1 cellular context compared by ENCODE assay signal in the genomic region with DNA sequence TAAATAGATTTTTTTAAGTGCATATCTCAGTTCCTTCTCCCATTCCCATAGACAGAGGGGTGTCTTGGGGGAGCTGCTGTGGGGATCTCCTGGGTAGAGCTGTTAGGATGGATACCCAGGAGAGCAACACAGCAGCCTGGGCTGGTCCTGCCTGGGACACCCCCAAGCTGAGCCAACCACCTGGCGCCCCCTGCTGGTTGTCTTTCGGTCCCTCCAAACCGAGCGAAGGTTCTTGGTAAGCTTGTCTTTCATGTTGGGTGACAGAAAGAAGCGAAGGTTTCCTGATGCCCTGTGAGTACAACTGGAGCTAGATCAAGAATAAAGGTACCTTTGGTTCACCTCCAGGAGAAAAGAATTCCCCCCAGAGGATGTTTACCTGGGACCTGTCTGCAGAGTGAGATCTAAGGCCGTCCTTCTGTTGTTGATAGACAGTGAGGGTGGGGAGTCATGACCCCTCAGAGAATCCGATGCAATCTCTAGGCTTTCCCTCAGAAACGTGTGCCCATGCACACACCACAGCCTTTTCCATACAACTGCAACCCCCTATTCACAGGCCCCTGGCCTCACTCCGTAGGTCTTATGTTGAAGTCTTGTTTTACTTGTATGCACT.
A peak's percentile ranks its signal among the peaks of the same experiment; 100 is the strongest.
TF ChIP-seq lines count a peak whose summit lies in the region.

No MANE protein-coding gene starts in this region.

TF ChIP-seq in K562, 482 proteins besides CTCF, POLR2A, EP300 and RAD21 (continued from another document and continues in another):
- TF ChIP-seq TBL1XR1 (IDR thresholded peaks at IDR 0.05; ENCODE audit: low read length in 2 of 2): peak in 1 of 2 experiments; percentile 74; a peak in 1 of 4 replicates
- no peak for TF ChIP-seq TBP (optimal IDR thresholded peaks at IDR 0.05; ENCODE audit: low read depth, low read length)
- no peak for TF ChIP-seq E2F3 (CRISPR knock-in tag; IDR thresholded peaks at IDR 0.05)
- no peak for TF ChIP-seq ZKSCAN3 (CRISPR knock-in tag; IDR thresholded peaks at IDR 0.05)
- TF ChIP-seq, protein P1, sequence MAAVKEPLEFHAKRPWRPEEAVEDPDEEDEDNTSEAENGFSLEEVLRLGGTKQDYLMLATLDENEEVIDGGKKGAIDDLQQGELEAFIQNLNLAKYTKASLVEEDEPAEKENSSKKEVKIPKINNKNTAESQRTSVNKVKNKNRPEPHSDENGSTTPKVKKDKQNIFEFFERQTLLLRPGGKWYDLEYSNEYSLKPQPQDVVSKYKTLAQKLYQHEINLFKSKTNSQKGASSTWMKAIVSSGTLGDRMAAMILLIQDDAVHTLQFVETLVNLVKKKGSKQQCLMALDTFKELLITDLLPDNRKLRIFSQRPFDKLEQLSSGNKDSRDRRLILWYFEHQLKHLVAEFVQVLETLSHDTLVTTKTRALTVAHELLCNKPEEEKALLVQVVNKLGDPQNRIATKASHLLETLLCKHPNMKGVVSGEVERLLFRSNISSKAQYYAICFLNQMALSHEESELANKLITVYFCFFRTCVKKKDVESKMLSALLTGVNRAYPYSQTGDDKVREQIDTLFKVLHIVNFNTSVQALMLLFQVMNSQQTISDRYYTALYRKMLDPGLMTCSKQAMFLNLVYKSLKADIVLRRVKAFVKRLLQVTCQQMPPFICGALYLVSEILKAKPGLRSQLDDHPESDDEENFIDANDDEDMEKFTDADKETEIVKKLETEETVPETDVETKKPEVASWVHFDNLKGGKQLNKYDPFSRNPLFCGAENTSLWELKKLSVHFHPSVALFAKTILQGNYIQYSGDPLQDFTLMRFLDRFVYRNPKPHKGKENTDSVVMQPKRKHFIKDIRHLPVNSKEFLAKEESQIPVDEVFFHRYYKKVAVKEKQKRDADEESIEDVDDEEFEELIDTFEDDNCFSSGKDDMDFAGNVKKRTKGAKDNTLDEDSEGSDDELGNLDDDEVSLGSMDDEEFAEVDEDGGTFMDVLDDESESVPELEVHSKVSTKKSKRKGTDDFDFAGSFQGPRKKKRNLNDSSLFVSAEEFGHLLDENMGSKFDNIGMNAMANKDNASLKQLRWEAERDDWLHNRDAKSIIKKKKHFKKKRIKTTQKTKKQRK (IDR thresholded peaks at IDR 0.05; ENCODE audit: borderline replicate concordance, low read depth, low read length): no peak
- TF ChIP-seq, protein P2, sequence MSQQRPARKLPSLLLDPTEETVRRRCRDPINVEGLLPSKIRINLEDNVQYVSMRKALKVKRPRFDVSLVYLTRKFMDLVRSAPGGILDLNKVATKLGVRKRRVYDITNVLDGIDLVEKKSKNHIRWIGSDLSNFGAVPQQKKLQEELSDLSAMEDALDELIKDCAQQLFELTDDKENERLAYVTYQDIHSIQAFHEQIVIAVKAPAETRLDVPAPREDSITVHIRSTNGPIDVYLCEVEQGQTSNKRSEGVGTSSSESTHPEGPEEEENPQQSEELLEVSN (IDR thresholded peaks at IDR 0.05; ENCODE audit: borderline replicate concordance in 1 of 2, extremely low read depth in 1 of 2, insufficient read depth in 1 of 2, insufficient read length in 1 of 2, low read depth in 1 of 2, low read length in 1 of 2, poor library complexity in 1 of 2, severe bottlenecking in 1 of 2): no peak
- no peak for TF ChIP-seq EP400 (IDR thresholded peaks at IDR 0.05)
- no peak for TF ChIP-seq POLR2G (IDR thresholded peaks at IDR 0.05; ENCODE audit: low read depth, low read length)
- no peak for TF ChIP-seq KDM2B (CRISPR knock-in tag; IDR thresholded peaks at IDR 0.05)
- TF ChIP-seq MCM2 (IDR thresholded peaks at IDR 0.05; ENCODE audit: low read depth): no peak
- no peak for TF ChIP-seq U2AF1 (optimal IDR thresholded peaks at IDR 0.05; ENCODE audit: low read depth, low read length)
- no peak for TF ChIP-seq ZNF717 (CRISPR knock-in tag; IDR thresholded peaks at IDR 0.05)
- TF ChIP-seq ETS2 (tag; IDR thresholded peaks at IDR 0.05; ENCODE audit: borderline replicate concordance, poor library complexity, severe bottlenecking): no peak
- no peak for TF ChIP-seq PRDM10 (IDR thresholded peaks at IDR 0.05; ENCODE audit: partially characterized antibody)
- TF ChIP-seq PATZ1 (CRISPR knock-in tag; IDR thresholded peaks at IDR 0.05; ENCODE audit: borderline replicate concordance): no peak
- TF ChIP-seq, protein P3, sequence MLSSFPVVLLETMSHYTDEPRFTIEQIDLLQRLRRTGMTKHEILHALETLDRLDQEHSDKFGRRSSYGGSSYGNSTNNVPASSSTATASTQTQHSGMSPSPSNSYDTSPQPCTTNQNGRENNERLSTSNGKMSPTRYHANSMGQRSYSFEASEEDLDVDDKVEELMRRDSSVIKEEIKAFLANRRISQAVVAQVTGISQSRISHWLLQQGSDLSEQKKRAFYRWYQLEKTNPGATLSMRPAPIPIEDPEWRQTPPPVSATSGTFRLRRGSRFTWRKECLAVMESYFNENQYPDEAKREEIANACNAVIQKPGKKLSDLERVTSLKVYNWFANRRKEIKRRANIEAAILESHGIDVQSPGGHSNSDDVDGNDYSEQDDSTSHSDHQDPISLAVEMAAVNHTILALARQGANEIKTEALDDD (IDR thresholded peaks at IDR 0.05): no peak
- TF ChIP-seq ZNF707 (CRISPR knock-in tag; conservative IDR thresholded peaks at IDR 0.05): no peak
- TF ChIP-seq, protein P4, sequence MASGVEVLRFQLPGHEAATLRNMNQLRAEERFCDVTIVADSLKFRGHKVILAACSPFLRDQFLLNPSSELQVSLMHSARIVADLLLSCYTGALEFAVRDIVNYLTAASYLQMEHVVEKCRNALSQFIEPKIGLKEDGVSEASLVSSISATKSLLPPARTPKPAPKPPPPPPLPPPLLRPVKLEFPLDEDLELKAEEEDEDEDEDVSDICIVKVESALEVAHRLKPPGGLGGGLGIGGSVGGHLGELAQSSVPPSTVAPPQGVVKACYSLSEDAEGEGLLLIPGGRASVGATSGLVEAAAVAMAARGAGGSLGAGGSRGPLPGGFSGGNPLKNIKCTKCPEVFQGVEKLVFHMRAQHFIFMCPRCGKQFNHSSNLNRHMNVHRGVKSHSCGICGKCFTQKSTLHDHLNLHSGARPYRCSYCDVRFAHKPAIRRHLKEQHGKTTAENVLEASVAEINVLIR (CRISPR knock-in tag; IDR thresholded peaks at IDR 0.05): no peak
- 0 out of 2 replicates have a peak, but pooled peaks have one; percentile 23 for TF ChIP-seq ATF7 (IDR thresholded peaks at IDR 0.05)
- peak; percentile 30; the same call in 1 of the 2 replicates for TF ChIP-seq POLR2AphosphoS5 (IDR thresholded peaks at IDR 0.05; ENCODE audit: control insufficient read depth, insufficient read depth, low read depth, low read length)
- no peak for TF ChIP-seq ZBTB7A (IDR thresholded peaks at IDR 0.05; ENCODE audit: borderline replicate concordance, control insufficient read depth, low read depth, low read length)
- TF ChIP-seq GABPA (tag; conservative IDR thresholded peaks at IDR 0.05; ENCODE audit: low read depth): no peak
- TF ChIP-seq, protein P5, sequence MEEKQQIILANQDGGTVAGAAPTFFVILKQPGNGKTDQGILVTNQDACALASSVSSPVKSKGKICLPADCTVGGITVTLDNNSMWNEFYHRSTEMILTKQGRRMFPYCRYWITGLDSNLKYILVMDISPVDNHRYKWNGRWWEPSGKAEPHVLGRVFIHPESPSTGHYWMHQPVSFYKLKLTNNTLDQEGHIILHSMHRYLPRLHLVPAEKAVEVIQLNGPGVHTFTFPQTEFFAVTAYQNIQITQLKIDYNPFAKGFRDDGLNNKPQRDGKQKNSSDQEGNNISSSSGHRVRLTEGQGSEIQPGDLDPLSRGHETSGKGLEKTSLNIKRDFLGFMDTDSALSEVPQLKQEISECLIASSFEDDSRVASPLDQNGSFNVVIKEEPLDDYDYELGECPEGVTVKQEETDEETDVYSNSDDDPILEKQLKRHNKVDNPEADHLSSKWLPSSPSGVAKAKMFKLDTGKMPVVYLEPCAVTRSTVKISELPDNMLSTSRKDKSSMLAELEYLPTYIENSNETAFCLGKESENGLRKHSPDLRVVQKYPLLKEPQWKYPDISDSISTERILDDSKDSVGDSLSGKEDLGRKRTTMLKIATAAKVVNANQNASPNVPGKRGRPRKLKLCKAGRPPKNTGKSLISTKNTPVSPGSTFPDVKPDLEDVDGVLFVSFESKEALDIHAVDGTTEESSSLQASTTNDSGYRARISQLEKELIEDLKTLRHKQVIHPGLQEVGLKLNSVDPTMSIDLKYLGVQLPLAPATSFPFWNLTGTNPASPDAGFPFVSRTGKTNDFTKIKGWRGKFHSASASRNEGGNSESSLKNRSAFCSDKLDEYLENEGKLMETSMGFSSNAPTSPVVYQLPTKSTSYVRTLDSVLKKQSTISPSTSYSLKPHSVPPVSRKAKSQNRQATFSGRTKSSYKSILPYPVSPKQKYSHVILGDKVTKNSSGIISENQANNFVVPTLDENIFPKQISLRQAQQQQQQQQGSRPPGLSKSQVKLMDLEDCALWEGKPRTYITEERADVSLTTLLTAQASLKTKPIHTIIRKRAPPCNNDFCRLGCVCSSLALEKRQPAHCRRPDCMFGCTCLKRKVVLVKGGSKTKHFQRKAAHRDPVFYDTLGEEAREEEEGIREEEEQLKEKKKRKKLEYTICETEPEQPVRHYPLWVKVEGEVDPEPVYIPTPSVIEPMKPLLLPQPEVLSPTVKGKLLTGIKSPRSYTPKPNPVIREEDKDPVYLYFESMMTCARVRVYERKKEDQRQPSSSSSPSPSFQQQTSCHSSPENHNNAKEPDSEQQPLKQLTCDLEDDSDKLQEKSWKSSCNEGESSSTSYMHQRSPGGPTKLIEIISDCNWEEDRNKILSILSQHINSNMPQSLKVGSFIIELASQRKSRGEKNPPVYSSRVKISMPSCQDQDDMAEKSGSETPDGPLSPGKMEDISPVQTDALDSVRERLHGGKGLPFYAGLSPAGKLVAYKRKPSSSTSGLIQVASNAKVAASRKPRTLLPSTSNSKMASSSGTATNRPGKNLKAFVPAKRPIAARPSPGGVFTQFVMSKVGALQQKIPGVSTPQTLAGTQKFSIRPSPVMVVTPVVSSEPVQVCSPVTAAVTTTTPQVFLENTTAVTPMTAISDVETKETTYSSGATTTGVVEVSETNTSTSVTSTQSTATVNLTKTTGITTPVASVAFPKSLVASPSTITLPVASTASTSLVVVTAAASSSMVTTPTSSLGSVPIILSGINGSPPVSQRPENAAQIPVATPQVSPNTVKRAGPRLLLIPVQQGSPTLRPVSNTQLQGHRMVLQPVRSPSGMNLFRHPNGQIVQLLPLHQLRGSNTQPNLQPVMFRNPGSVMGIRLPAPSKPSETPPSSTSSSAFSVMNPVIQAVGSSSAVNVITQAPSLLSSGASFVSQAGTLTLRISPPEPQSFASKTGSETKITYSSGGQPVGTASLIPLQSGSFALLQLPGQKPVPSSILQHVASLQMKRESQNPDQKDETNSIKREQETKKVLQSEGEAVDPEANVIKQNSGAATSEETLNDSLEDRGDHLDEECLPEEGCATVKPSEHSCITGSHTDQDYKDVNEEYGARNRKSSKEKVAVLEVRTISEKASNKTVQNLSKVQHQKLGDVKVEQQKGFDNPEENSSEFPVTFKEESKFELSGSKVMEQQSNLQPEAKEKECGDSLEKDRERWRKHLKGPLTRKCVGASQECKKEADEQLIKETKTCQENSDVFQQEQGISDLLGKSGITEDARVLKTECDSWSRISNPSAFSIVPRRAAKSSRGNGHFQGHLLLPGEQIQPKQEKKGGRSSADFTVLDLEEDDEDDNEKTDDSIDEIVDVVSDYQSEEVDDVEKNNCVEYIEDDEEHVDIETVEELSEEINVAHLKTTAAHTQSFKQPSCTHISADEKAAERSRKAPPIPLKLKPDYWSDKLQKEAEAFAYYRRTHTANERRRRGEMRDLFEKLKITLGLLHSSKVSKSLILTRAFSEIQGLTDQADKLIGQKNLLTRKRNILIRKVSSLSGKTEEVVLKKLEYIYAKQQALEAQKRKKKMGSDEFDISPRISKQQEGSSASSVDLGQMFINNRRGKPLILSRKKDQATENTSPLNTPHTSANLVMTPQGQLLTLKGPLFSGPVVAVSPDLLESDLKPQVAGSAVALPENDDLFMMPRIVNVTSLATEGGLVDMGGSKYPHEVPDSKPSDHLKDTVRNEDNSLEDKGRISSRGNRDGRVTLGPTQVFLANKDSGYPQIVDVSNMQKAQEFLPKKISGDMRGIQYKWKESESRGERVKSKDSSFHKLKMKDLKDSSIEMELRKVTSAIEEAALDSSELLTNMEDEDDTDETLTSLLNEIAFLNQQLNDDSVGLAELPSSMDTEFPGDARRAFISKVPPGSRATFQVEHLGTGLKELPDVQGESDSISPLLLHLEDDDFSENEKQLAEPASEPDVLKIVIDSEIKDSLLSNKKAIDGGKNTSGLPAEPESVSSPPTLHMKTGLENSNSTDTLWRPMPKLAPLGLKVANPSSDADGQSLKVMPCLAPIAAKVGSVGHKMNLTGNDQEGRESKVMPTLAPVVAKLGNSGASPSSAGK (IDR thresholded peaks at IDR 0.05): no peak
- no peak for TF ChIP-seq CSDE1 (IDR thresholded peaks at IDR 0.05)
- no peak for TF ChIP-seq POLR2H (tag; IDR thresholded peaks at IDR 0.05; ENCODE audit: low read depth)
